Comparison of ENCODE assay signal across 6 cellular contexts in the genomic region with DNA sequence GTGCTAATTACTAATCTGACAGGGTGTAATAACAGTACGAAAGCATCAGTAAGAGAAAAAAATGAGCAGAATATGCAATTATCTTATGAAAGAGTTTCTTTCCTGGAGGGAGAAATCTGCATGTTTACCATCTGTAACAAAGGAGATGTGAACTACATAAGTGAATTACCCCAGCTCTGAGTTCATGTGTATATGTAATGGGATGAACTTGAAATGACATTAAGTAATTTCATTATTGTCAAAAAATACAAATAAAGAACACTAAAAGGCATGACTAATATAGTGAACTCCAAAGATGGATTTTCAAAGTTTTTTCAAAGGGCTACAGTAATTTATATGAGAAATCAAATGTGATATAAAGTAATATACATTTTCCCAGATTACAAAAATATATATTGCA.
"Had no signal": no experiment of that assay in that cellular context is flagged by ENCODE, and none has a peak within 500 bp of the region (broad histone marks: within the 10 kb centered on the region; RNA-seq: fewer than 3 reads in every experiment).

No MANE protein-coding gene starts in this region.

- H3K4me3 ChIP-seq: GM23248, HAP-1 had no signal

- H3K36me3 ChIP-seq: HAP-1 had no signal

- H3K27ac ChIP-seq: GM23248, HL-60 had no signal

- H3K9me3 ChIP-seq: HAP-1 had no signal

- H3K4me1 ChIP-seq: HAP-1 had no signal

- H2AFZ ChIP-seq: GM23248 had no signal

- DNase-seq: GM23248, GOT3, H7, HFFc6 had no signal

- H3K9ac ChIP-seq: GM23248 had no signal
